17 cellular contexts compared by ENCODE assay signal in the genomic region with DNA sequence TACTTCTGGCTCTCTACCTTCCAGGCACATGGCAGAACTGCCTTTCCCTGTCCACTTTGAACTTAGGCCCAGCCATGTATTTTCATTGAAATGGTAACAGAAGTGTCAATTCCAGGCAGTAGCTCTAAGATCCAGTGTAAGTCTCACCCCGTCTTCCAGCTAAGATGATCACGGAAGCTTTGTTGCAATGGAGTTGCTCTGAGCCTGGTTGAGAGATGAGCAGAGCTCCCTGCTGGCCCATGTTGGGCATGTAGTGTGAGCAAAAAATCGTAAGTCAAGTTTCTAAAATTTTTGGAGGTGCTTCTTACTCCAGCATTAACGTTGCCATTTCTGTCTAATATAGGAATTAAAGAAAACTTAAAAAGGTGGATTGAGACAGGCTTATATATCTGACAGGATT.
DNase-seq lines count a peak whose midpoint lies in the region; ATAC-seq and TF ChIP-seq lines count a peak whose summit lies in the region.
"Had no signal": no experiment of that assay in that cellular context is flagged by ENCODE, and none has a peak within 500 bp of the region (broad histone marks: within the 10 kb centered on the region; RNA-seq: fewer than 3 reads in every experiment).

No MANE protein-coding gene starts in this region.

- H4K20me1 ChIP-seq in KMS-11 (ENCODE audit: insufficient read depth) = no peaks in the 10 kb centered on the region

- no peak overlapping the region for H2BK120ac ChIP-seq in mesendoderm (ENCODE audit: low read depth, low read length)

- no peaks in the 10 kb centered on the region for H3K36me3 Mint-ChIP-seq in nephron progenitor cell (ENCODE audit: low read depth)
- H3K36me3 Mint-ChIP-seq: CD14-positive monocyte; CD8-positive, alpha-beta T cell had no signal

- H3K23ac ChIP-seq in mesendoderm (ENCODE audit: low read length) = no peak overlapping the region

- H4K5ac ChIP-seq in mesendoderm (ENCODE audit: low read length) = no peak overlapping the region

- peak overlapping the region; percentile 27; the same call in 1 of the 2 replicates for H3K9ac ChIP-seq in KMS-11
- no peak overlapping the region for H3K9ac ChIP-seq in mesendoderm (ENCODE audit: low read length)

- H3K27ac Mint-ChIP-seq in nephron progenitor cell = no peak overlapping the region
- H3K27ac Mint-ChIP-seq: CD14-positive monocyte; CD8-positive, alpha-beta T cell; IgD-negative memory B cell had no signal

- DNase-seq in Caki2 (ENCODE audit: low read depth) = peak; percentile 6
- DNase-seq in WERI-Rb-1 = no peak
- DNase-seq in mesendoderm = peak; percentile 14
- no peak for DNase-seq in nephron progenitor cell
- no peak for DNase-seq in middle frontal gyrus (ENCODE audit: extremely low spot score, low spot score)
- DNase-seq in amygdala (lab: John Stamatoyannopoulos, UW) = no peak
- DNase-seq: CD8-positive, alpha-beta T cell; COR-L47; DMS79; GOT3; KG1 had no signal

- H2AK5ac ChIP-seq in mesendoderm (ENCODE audit: low read length) = no peak overlapping the region

- no peak overlapping the region for H2BK5ac ChIP-seq in mesendoderm (ENCODE audit: low read length)

- H3K4me2 ChIP-seq in KMS-11 = peak overlapping the region; percentile 46
- no peak overlapping the region for H3K4me2 ChIP-seq in mesendoderm (ENCODE audit: low read length)

- H3K56ac ChIP-seq in mesendoderm (ENCODE audit: low read length) = no peak overlapping the region

- H3K4me1 Mint-ChIP-seq in nephron progenitor cell = no peaks in the 10 kb centered on the region
- H3K4me1 Mint-ChIP-seq: CD14-positive monocyte, IgD-negative memory B cell had no signal

- no peak overlapping the region for H3K18ac ChIP-seq in mesendoderm (ENCODE audit: low read length)

- H3K27me3 Mint-ChIP-seq in nephron progenitor cell (ENCODE audit: low read depth, poor library complexity) = no peaks in the 10 kb centered on the region
- H3K27me3 Mint-ChIP-seq: IgD-negative memory B cell had no signal

- H3K79me2 ChIP-seq in KMS-11 (ENCODE audit: insufficient read depth, low read depth) = peaks cover 22% of the 10 kb centered on the region; the same call in 1 of the 2 replicates
- no peaks in the 10 kb centered on the region for H3K79me2 ChIP-seq in mesendoderm (ENCODE audit: control insufficient read depth, insufficient read depth, low read length)

- in situ Hi-C loops in Caki2 (cut with HindIII; ENCODE audit: low pct_unique_long_range_greater_than_20kb, low sequenced_read_pairs) = no loop called here

- H3K79me1 ChIP-seq in mesendoderm (ENCODE audit: low read length) = no peaks in the 10 kb centered on the region

- H3K4me3 ChIP-seq in KMS-11 (IDR thresholded peaks at IDR 0.05; ENCODE audit: insufficient read depth, low read depth, low read length) = no peak overlapping the region
- no peak overlapping the region for H3K4me3 ChIP-seq in WERI-Rb-1 (ENCODE audit: low read depth, low read length)
- no peak overlapping the region for H3K4me3 ChIP-seq in mesendoderm (ENCODE audit: low read length)
- H3K4me3 ChIP-seq: GM12878, HAP-1 had no signal

- peak overlapping the region; percentile 51; the same call in 1 of the 2 replicates for H2AFZ ChIP-seq in KMS-11 (ENCODE audit: low read depth)

- no CpG with 5 or more reads among the region's 4 CpGs for WGBS in mesendoderm (ENCODE audit: extremely low coverage, insufficient coverage, low lambda C conversion rate)

- no peak for ATAC-seq in HG02763 (IDR thresholded peaks at IDR 0.05; ENCODE audit: unreplicated experiment)
- ATAC-seq: CD8-positive, alpha-beta T cell; GM12878 had no signal

- H3K4me1 ChIP-seq in KMS-11 (ENCODE audit: low read depth, poor library complexity, severe bottlenecking) = peaks cover 54% of the 10 kb centered on the region
- H3K4me1 ChIP-seq in mesendoderm (ENCODE audit: control insufficient read depth, low read depth, low read length) = no peaks in the 10 kb centered on the region
- H3K4me1 ChIP-seq: HAP-1 had no signal

- no peak overlapping the region for H3K4me3 Mint-ChIP-seq in nephron progenitor cell
- H3K4me3 Mint-ChIP-seq: CD14-positive monocyte; CD8-positive, alpha-beta T cell; IgD-negative memory B cell had no signal

- TF ChIP-seq CTCF in KMS-11 (conservative IDR thresholded peaks at IDR 0.05; ENCODE audit: low read depth, low read length) (peak; percentile 12; the same call in 1 of the 2 replicates), WERI-Rb-1 (IDR thresholded peaks at IDR 0.05; ENCODE audit: low read depth, low read length) (0 out of 2 replicates have a peak, but pooled peaks have one; percentile 2), nephron progenitor cell (IDR thresholded peaks at IDR 0.05) (no peak)

- H3K27me3 ChIP-seq in KMS-11 (ENCODE audit: insufficient read depth, low read depth) (no peaks in the 10 kb centered on the region), WERI-Rb-1 (ENCODE audit: insufficient read depth, low read depth, severe bottlenecking) (no peaks in the 10 kb centered on the region), mesendoderm (ENCODE audit: insufficient read depth, low read length, poor library complexity) (no peaks in the 10 kb centered on the region)

- H3K4ac ChIP-seq in mesendoderm (ENCODE audit: low read depth, low read length) = no peak overlapping the region

- no peaks in the 10 kb centered on the region for H3K9me3 ChIP-seq in WERI-Rb-1 (ENCODE audit: severe bottlenecking)
- H3K9me3 ChIP-seq: HAP-1 had no signal

- no peak overlapping the region for H4K8ac ChIP-seq in mesendoderm (ENCODE audit: low read depth, low read length)

- H3K36me3 ChIP-seq in KMS-11 (ENCODE audit: insufficient read depth) (no peaks in the 10 kb centered on the region), WERI-Rb-1 (no peaks in the 10 kb centered on the region), mesendoderm (ENCODE audit: control insufficient read depth, insufficient read depth, low read length) (no peaks in the 10 kb centered on the region)
- H3K36me3 ChIP-seq: HAP-1 had no signal

- no peaks in the 10 kb centered on the region for H3K9me3 Mint-ChIP-seq in nephron progenitor cell
- H3K9me3 Mint-ChIP-seq: CD8-positive, alpha-beta T cell had no signal

- peak overlapping the region; percentile 64 for H3K27ac ChIP-seq in KMS-11
- no peak overlapping the region for H3K27ac ChIP-seq in WERI-Rb-1
- H3K27ac ChIP-seq in mesendoderm (ENCODE audit: low read depth, low read length) = no peak overlapping the region

- H2BK15ac ChIP-seq in mesendoderm (replicated peaks; ENCODE audit: low read depth) = no peak overlapping the region

Comparison
In these comparisons a context has a peak if more than half of its experiments do, and no peak if none do; other contexts are left out.
1. DNase-seq: peak in Caki2 (single experiment) and mesendoderm (single experiment); none in WERI-Rb-1 (single experiment), nephron progenitor cell (single experiment), middle frontal gyrus (single experiment) and amygdala (0 of 56).